ENCODE assay signal across 2 cellular contexts in genomic region chr16:29779474-29779873, GRCh38.
TF ChIP-seq lines count a peak whose summit lies in the region.

No MANE protein-coding gene starts in this region.

TF ChIP-seq in A549, 52 proteins besides CTCF, POLR2A, EP300 and RAD21:
- TF ChIP-seq MAFK (IDR thresholded peaks at IDR 0.05; ENCODE audit: partially characterized antibody), result no peak
- TF ChIP-seq ZSCAN20 (CRISPR knock-in tag; IDR thresholded peaks at IDR 0.05), result no peak
- TF ChIP-seq RNF2 (IDR thresholded peaks at IDR 0.05; ENCODE audit: borderline replicate concordance, low read depth), result no peak
- TF ChIP-seq GATA3 (IDR thresholded peaks at IDR 0.05; ENCODE audit: borderline replicate concordance), result no peak
- TF ChIP-seq HES2 (IDR thresholded peaks at IDR 0.05), result no peak
- no peak for TF ChIP-seq PBX3 (IDR thresholded peaks at IDR 0.05)
- TF ChIP-seq NPAS2 (CRISPR knock-in tag; IDR thresholded peaks at IDR 0.05; ENCODE audit: borderline replicate concordance), result no peak
- no peak for TF ChIP-seq FOSB (CRISPR knock-in tag; IDR thresholded peaks at IDR 0.05)
- no peak for TF ChIP-seq CBX2 (IDR thresholded peaks at IDR 0.05; ENCODE audit: borderline replicate concordance, low read depth)

TF ChIP-seq in Ishikawa, 13 proteins besides CTCF, POLR2A, EP300 and RAD21:
- TF ChIP-seq EGR1 (IDR thresholded peaks at IDR 0.05) (no peak), TEAD4 (IDR thresholded peaks at IDR 0.05) (peak; percentile 94), MAX (IDR thresholded peaks at IDR 0.05) (peak; percentile 34; the same call in 1 of the 2 replicates), NFIC (IDR thresholded peaks at IDR 0.05) (peak; percentile 59)
